28 cellular contexts compared by ENCODE assay signal in genomic region chr9:75623462-75623861, GRCh38.
"Had no signal": no experiment of that assay in that cellular context is flagged by ENCODE, and none has a peak within 500 bp of the region (broad histone marks: within the 10 kb centered on the region; RNA-seq: fewer than 3 reads in every experiment).

No MANE protein-coding gene starts in this region.

- H3K4me3 ChIP-seq: colonic mucosa, gastroesophageal sphincter, lower lobe of right lung, smooth muscle cell, tibial nerve had no signal

- H3K9me3 ChIP-seq: colonic mucosa, gastroesophageal sphincter, lower lobe of right lung, neutrophil, tibial nerve had no signal

- H3K27me3 Mint-ChIP-seq: central memory CD8-positive, alpha-beta T cell; effector memory CD8-positive, alpha-beta T cell; natural killer cell treated with Interleukin-12 subunit alpha and Interleukin-12 subunit beta and Interleukin-15 and Interleukin-18, amount 100 ng/mL, for 72 hours had no signal

- H3K9me3 Mint-ChIP-seq: activated CD8-positive, alpha-beta T cell treated with anti-CD3 and anti-CD28 coated beads for 36 hours; activated naive CD4-positive, alpha-beta T cell treated with anti-CD3 and anti-CD28 coated beads, Interleukin-2, amount 50 U/mL, for 24 hours; activated naive CD8-positive, alpha-beta T cell treated with anti-CD3 and anti-CD28 coated beads, Interleukin-2, amount 50 U/mL, for 24 hours; activated T-cell treated with anti-CD3 and anti-CD28 coated beads, Interleukin-2, amount 50 U/mL, for 4 hours; natural killer cell treated with Interleukin-12 subunit alpha and Interleukin-12 subunit beta and Interleukin-15 and Interleukin-18, amount 100 ng/mL, for 72 hours; T-helper 1 cell treated with Interleukin-12 subunit alpha and Interleukin-12 subunit beta and Interleukin-4 antibody, amounts not matched to agents 30 μg/mL and 1 μg/mL, for 36 hours had no signal

- H3K36me3 Mint-ChIP-seq: activated naive CD4-positive, alpha-beta T cell treated with anti-CD3 and anti-CD28 coated beads, Interleukin-2, amount 50 U/mL, for 24 hours; natural killer cell treated with Interleukin-12 subunit alpha and Interleukin-12 subunit beta and Interleukin-15 and Interleukin-18, amount 100 ng/mL, for 72 hours had no signal

- H3K4me2 ChIP-seq: smooth muscle cell had no signal

- DNase-seq: activated CD4-positive, alpha-beta T cell treated with anti-CD3 and anti-CD28 coated beads, Interleukin-2, amount 50 U/mL, for 1 hour; activated CD8-positive, alpha-beta T cell treated with anti-CD3 and anti-CD28 coated beads for 36 hours; activated gamma-delta T cell treated with Interleukin-2 at 50 U/mL for 16 hours; activated naive CD8-positive, alpha-beta T cell treated with anti-CD3 and anti-CD28 coated beads, Interleukin-2, amount 50 U/mL, for 24 hours; activated T-cell treated with anti-CD3 and anti-CD28 coated beads, Interleukin-2, amount 50 U/mL, for 4 hours; amygdala; colonic mucosa; effector memory CD8-positive, alpha-beta T cell; erythroblast; hippocampal formation; left colon; lower lobe of right lung; mesenchymal stem cell; stimulated activated CD4-positive, alpha-beta T cell treated with anti-CD3 and anti-CD28 coated beads, Interleukin-15, amount 100 ng/mL, for 24 hours; stimulated activated CD4-positive, alpha-beta T cell treated with anti-CD3 and anti-CD28 coated beads, Interleukin-2, amount 100 ng/mL, for 24 hours; stimulated activated naive CD4-positive, alpha-beta T cell treated with Interleukin-2 at 50 U/mL for 16 hours; SW 1271; T-helper 9 cell had no signal

- H3K4me1 Mint-ChIP-seq: activated naive CD4-positive, alpha-beta T cell treated with anti-CD3 and anti-CD28 coated beads, Interleukin-2, amount 50 U/mL, for 24 hours; activated naive CD8-positive, alpha-beta T cell treated with anti-CD3 and anti-CD28 coated beads, Interleukin-2, amount 50 U/mL, for 24 hours; activated T-helper 17 cell treated with anti-CD3 and anti-CD28 coated beads, Interleukin-2, amount 50 U/mL, for 72 hours; central memory CD8-positive, alpha-beta T cell had no signal

- H3K27ac Mint-ChIP-seq: activated CD8-positive, alpha-beta T cell treated with anti-CD3 and anti-CD28 coated beads for 36 hours; activated naive CD4-positive, alpha-beta T cell treated with anti-CD3 and anti-CD28 coated beads, Interleukin-2, amount 50 U/mL, for 24 hours; activated naive CD8-positive, alpha-beta T cell treated with anti-CD3 and anti-CD28 coated beads, Interleukin-2, amount 50 U/mL, for 24 hours; activated T-helper 17 cell treated with anti-CD3 and anti-CD28 coated beads, Interleukin-2, amount 50 U/mL, for 72 hours; effector memory CD8-positive, alpha-beta T cell; natural killer cell treated with Interleukin-12 subunit alpha and Interleukin-12 subunit beta and Interleukin-15 and Interleukin-18, amount 100 ng/mL, for 72 hours; T-helper 1 cell treated with Interleukin-12 subunit alpha and Interleukin-12 subunit beta and Interleukin-4 antibody, amounts not matched to agents 30 μg/mL and 1 μg/mL, for 36 hours; WTC11 had no signal

- ATAC-seq: activated CD8-positive, alpha-beta T cell treated with anti-CD3 and anti-CD28 coated beads for 36 hours; activated naive CD8-positive, alpha-beta T cell treated with anti-CD3 and anti-CD28 coated beads, Interleukin-2, amount 50 U/mL, for 24 hours; activated T-cell treated with anti-CD3 and anti-CD28 coated beads, Interleukin-2, amount 50 U/mL, for 4 hours; activated T-helper 17 cell treated with anti-CD3 and anti-CD28 coated beads, Interleukin-2, amount 50 U/mL, for 72 hours; effector memory CD8-positive, alpha-beta T cell; gastroesophageal sphincter; WTC11 had no signal

- H3K27ac ChIP-seq: colonic mucosa, gastroesophageal sphincter, lower lobe of right lung, neutrophil, tibial nerve had no signal

- H3K36me3 ChIP-seq: colonic mucosa, gastroesophageal sphincter, lower lobe of right lung, neutrophil, tibial nerve had no signal

- H3K4me3 Mint-ChIP-seq: activated CD8-positive, alpha-beta T cell treated with anti-CD3 and anti-CD28 coated beads for 36 hours; activated naive CD4-positive, alpha-beta T cell treated with anti-CD3 and anti-CD28 coated beads, Interleukin-2, amount 50 U/mL, for 24 hours; activated naive CD8-positive, alpha-beta T cell treated with anti-CD3 and anti-CD28 coated beads, Interleukin-2, amount 50 U/mL, for 24 hours; activated T-cell treated with anti-CD3 and anti-CD28 coated beads, Interleukin-2, amount 50 U/mL, for 4 hours; activated T-helper 17 cell treated with anti-CD3 and anti-CD28 coated beads, Interleukin-2, amount 50 U/mL, for 72 hours; central memory CD8-positive, alpha-beta T cell; effector memory CD8-positive, alpha-beta T cell; natural killer cell treated with Interleukin-12 subunit alpha and Interleukin-12 subunit beta and Interleukin-15 and Interleukin-18, amount 100 ng/mL, for 72 hours; T-helper 1 cell treated with Interleukin-12 subunit alpha and Interleukin-12 subunit beta and Interleukin-4 antibody, amounts not matched to agents 30 μg/mL and 1 μg/mL, for 36 hours; WTC11 had no signal

- H3K4me1 ChIP-seq: colonic mucosa, gastroesophageal sphincter, lower lobe of right lung, tibial nerve had no signal

- H3K27me3 ChIP-seq: colonic mucosa, gastroesophageal sphincter, tibial nerve had no signal
